ENCODE assay signal across 14 cellular contexts in genomic region chr11:93248602-93249001, GRCh38. TPM values are rescaled to one million over a fixed set of nuclear protein-coding genes. Genes with fewer than 3 reads are reported as not detected.
DNase-seq lines count a peak whose midpoint lies in the region; FAIRE-seq and TF ChIP-seq lines count a peak whose summit lies in the region.
"Had no signal": no experiment of that assay in that cellular context is flagged by ENCODE, and none has a peak within 500 bp of the region (broad histone marks: within the 10 kb centered on the region; RNA-seq: fewer than 3 reads in every experiment).

No MANE protein-coding gene starts in this region.

- H3K27me3 ChIP-seq in Loucy (ENCODE audit: insufficient read depth, low read length, poor library complexity, severe bottlenecking) = no peaks in the 10 kb centered on the region
- no peaks in the 10 kb centered on the region for H3K27me3 ChIP-seq in bronchial epithelial cell (ENCODE audit: control insufficient read depth, insufficient read depth, low read length)
- H3K27me3 ChIP-seq in colonic mucosa = no peaks in the 10 kb centered on the region
- H3K27me3 ChIP-seq: heart right ventricle had no signal

- H3K4me2 ChIP-seq in Loucy (ENCODE audit: low read depth, low read length, poor library complexity, severe bottlenecking) = no peak overlapping the region

- no peaks in the 10 kb centered on the region for H4K20me1 ChIP-seq in Loucy (ENCODE audit: insufficient read depth, low read length, poor library complexity, severe bottlenecking)

- peak; percentile 62 for TF ChIP-seq CTCF in Loucy (conservative IDR thresholded peaks at IDR 0.05; ENCODE audit: low read length)
- peak; percentile 26 for TF ChIP-seq CTCF in bronchial epithelial cell (IDR thresholded peaks at IDR 0.05; ENCODE audit: insufficient read depth, low read length, severe bottlenecking)
- peak; percentile 51 for TF ChIP-seq CTCF in retinal pigment epithelial cell (conservative IDR thresholded peaks at IDR 0.05; ENCODE audit: low read depth, low read length)
- no peak for TF ChIP-seq CTCF in colonic mucosa (IDR thresholded peaks at IDR 0.05)

- H3K27ac ChIP-seq in colonic mucosa = no peak overlapping the region
- H3K27ac ChIP-seq: heart right ventricle had no signal

- no peaks in the 10 kb centered on the region for H3K36me3 ChIP-seq in Loucy (ENCODE audit: insufficient read depth, low read length)
- no peaks in the 10 kb centered on the region for H3K36me3 ChIP-seq in bronchial epithelial cell (ENCODE audit: control insufficient read depth, insufficient read depth, low read length)
- no peaks in the 10 kb centered on the region for H3K36me3 ChIP-seq in colonic mucosa
- H3K36me3 ChIP-seq: heart right ventricle had no signal

- no peaks in the 10 kb centered on the region for H3F3A ChIP-seq in Loucy (ENCODE audit: low read depth)

- FAIRE-seq in bronchial epithelial cell (lab: Jason Lieb, UNC) = no peak
- FAIRE-seq: GM12891, H54 had no signal

- H3K9me2 ChIP-seq in Loucy (replicated peaks; ENCODE audit: low read depth, low read length) = no peaks in the 10 kb centered on the region

- no peak overlapping the region for H3K4me3 ChIP-seq in Loucy (ENCODE audit: low read length, poor library complexity, severe bottlenecking)
- no peak overlapping the region for H3K4me3 ChIP-seq in bronchial epithelial cell (ENCODE audit: low read depth, low read length)
- H3K4me3 ChIP-seq in retinal pigment epithelial cell (ENCODE audit: low read length) = no peak overlapping the region
- no peak overlapping the region for H3K4me3 ChIP-seq in colonic mucosa
- H3K4me3 ChIP-seq: heart right ventricle, mucosa of descending colon had no signal

- H3K79me2 ChIP-seq in Loucy (ENCODE audit: insufficient read depth, low read length) = no peaks in the 10 kb centered on the region

- H3K9ac ChIP-seq in Loucy (ENCODE audit: low read depth, low read length, poor library complexity, severe bottlenecking) (no peak overlapping the region), colonic mucosa (ENCODE audit: low read depth in 2 of 2, low read length in 2 of 2) (no peak overlapping the region)

- DNase-seq in NCI-H1105 treated with DMSO at 0.1 percent for 48 hours (lab: John Stamatoyannopoulos, UW) (peak; percentile 13), NCI-H1105 (lab: John Stamatoyannopoulos, UW) (no peak), bronchial epithelial cell (ENCODE audit: low read depth) (peak; percentile 27), retinal pigment epithelial cell (ENCODE audit: low read depth) (no peak), colonic mucosa (no peak), DMS79 (lab: John Stamatoyannopoulos, UW) (no peak), NCI-H226 (no peak)
- DNase-seq: heart right ventricle; mucosa of descending colon; stimulated activated CD4-positive, alpha-beta T cell treated with anti-CD3 and anti-CD28 coated beads, Interleukin-12 subunit alpha, Interleukin-12 subunit beta, amount 100 ng/mL, for 4 hours; stimulated activated naive B cell treated with anti-CD40 and anti-IgM and Interleukin-4, amounts not matched to agents 10 μg/mL and 1 μg/mL and 100 μg/mL, for 72 hours had no signal

- H3K4me1 ChIP-seq in Loucy (ENCODE audit: insufficient read depth, low read length, poor library complexity, severe bottlenecking) (no peaks in the 10 kb centered on the region), colonic mucosa (no peaks in the 10 kb centered on the region)
- H3K4me1 ChIP-seq: heart right ventricle had no signal

- H2AFZ ChIP-seq in Loucy (ENCODE audit: low read length) = no peak overlapping the region

- H3K9me3 ChIP-seq in Loucy (ENCODE audit: insufficient read depth, low read depth, low read length) (no peaks in the 10 kb centered on the region), colonic mucosa (no peaks in the 10 kb centered on the region)
- H3K9me3 ChIP-seq: mucosa of descending colon had no signal

- intact Hi-C loops in colonic mucosa (cut with DNase I) = no loop called here

RNA-seq across cellular contexts. Expression of gene SLC36A4, which starts 50.8 kb away (rescaled TPM):
- total RNA-seq in bronchial epithelial cell (4.2 and 4.4 TPM in 2 replicates), colonic mucosa (10 to 100 TPM in 1 of 2 donors, 1 to 10 TPM in 1; 9.5 to 15.1 TPM)

Comparison
In these comparisons a context has a peak if more than half of its experiments do, and no peak if none do; other contexts are left out.
1. DNase-seq: peak in NCI-H1105 treated with DMSO at 0.1 percent for 48 hours (single experiment) and bronchial epithelial cell (single experiment); none in NCI-H1105 (single experiment), retinal pigment epithelial cell (single experiment), colonic mucosa (single experiment), DMS79 (single experiment) and NCI-H226 (single experiment).